25 cellular contexts compared by ENCODE assay signal in genomic region chr7:101402835-101403234, GRCh38. TPM values are rescaled to one million over a fixed set of nuclear protein-coding genes. Genes with fewer than 3 reads are reported as not detected.
"Had no signal": no experiment of that assay in that cellular context is flagged by ENCODE, and none has a peak within 500 bp of the region (broad histone marks: within the 10 kb centered on the region; RNA-seq: fewer than 3 reads in every experiment).

No MANE protein-coding gene starts in this region.

- H3K27ac ChIP-seq: foreskin keratinocyte, lower lobe of right lung, thyroid gland had no signal

- H3K4me3 Mint-ChIP-seq: activated B cell treated with CpG ODN at 0.5 μM for 24 hours; activated CD4-positive, alpha-beta memory T cell treated with anti-CD3 and anti-CD28 coated beads for 36 hours; activated CD8-positive, alpha-beta memory T cell treated with anti-CD3 and anti-CD28 coated beads, Interleukin-2, amount 10 ng/mL, durations not matched to agents 7 days and 5 days; activated naive CD8-positive, alpha-beta T cell treated with anti-CD3 and anti-CD28 coated beads for 36 hours; natural killer cell treated with Interleukin-12 subunit alpha and Interleukin-12 subunit beta and Interleukin-15 and Interleukin-18, amount 100 ng/mL, for 72 hours; T-helper 2 cell treated with Interferon-gamma antibody and Interleukin-4, amounts not matched to agents 5 μg/mL and 100 μg/mL, for 36 hours had no signal

- FAIRE-seq: TTC549 had no signal

- H3K27me3 ChIP-seq: thyroid gland had no signal

- H3K9me3 Mint-ChIP-seq: activated B cell treated with CpG ODN at 0.5 μM for 24 hours; activated CD4-positive, alpha-beta memory T cell treated with anti-CD3 and anti-CD28 coated beads for 36 hours; natural killer cell treated with Interleukin-12 subunit alpha and Interleukin-12 subunit beta and Interleukin-15 and Interleukin-18, amount 100 ng/mL, for 72 hours; T-helper 2 cell treated with Interferon-gamma antibody and Interleukin-4, amounts not matched to agents 5 μg/mL and 100 μg/mL, for 36 hours had no signal

- H3K9me3 ChIP-seq: lower lobe of right lung, thyroid gland had no signal

- H3K4me1 Mint-ChIP-seq: activated B cell treated with CpG ODN at 0.5 μM for 24 hours; activated CD8-positive, alpha-beta memory T cell treated with anti-CD3 and anti-CD28 coated beads, Interleukin-2, amount 10 ng/mL, durations not matched to agents 7 days and 5 days had no signal

- H3K27ac Mint-ChIP-seq: activated B cell treated with CpG ODN at 0.5 μM for 24 hours; activated CD4-positive, alpha-beta memory T cell treated with anti-CD3 and anti-CD28 coated beads for 36 hours; activated CD8-positive, alpha-beta memory T cell treated with anti-CD3 and anti-CD28 coated beads, Interleukin-2, amount 10 ng/mL, durations not matched to agents 7 days and 5 days; activated naive CD8-positive, alpha-beta T cell treated with anti-CD3 and anti-CD28 coated beads for 36 hours; natural killer cell treated with Interleukin-12 subunit alpha and Interleukin-12 subunit beta and Interleukin-15 and Interleukin-18, amount 100 ng/mL, for 72 hours; progenitor cell of endocrine pancreas; T-helper 2 cell treated with Interferon-gamma antibody and Interleukin-4, amounts not matched to agents 5 μg/mL and 100 μg/mL, for 36 hours had no signal

- ATAC-seq: activated CD8-positive, alpha-beta memory T cell treated with anti-CD3 and anti-CD28 coated beads, Interleukin-2, amount 10 ng/mL, durations not matched to agents 7 days and 5 days; left colon; natural killer cell treated with Interleukin-12 subunit alpha and Interleukin-12 subunit beta and Interleukin-15 and Interleukin-18, amount 100 ng/mL, for 72 hours had no signal

- H3K4me3 ChIP-seq: lower lobe of right lung, thyroid gland had no signal

- H3K27me3 Mint-ChIP-seq: progenitor cell of endocrine pancreas had no signal

- DNase-seq: activated B cell treated with CpG ODN at 0.5 μM for 24 hours; activated CD4-positive, alpha-beta memory T cell treated with anti-CD3 and anti-CD28 coated beads for 36 hours; activated CD4-positive, alpha-beta T cell treated with anti-CD3 and anti-CD28 coated beads for 4 hours; activated CD8-positive, alpha-beta memory T cell treated with anti-CD3 and anti-CD28 coated beads, Interleukin-2, amount 10 ng/mL, durations not matched to agents 7 days and 5 days; activated naive CD4-positive, alpha-beta T cell; activated naive CD8-positive, alpha-beta T cell treated with anti-CD3 and anti-CD28 coated beads for 36 hours; hippocampal formation; left colon; lower lobe of right lung; occipital lobe; stimulated activated CD4-positive, alpha-beta T cell treated with anti-CD3 and anti-CD28 coated beads, Interleukin-12 subunit alpha, Interleukin-12 subunit beta, amount 100 ng/mL, for 4 hours; stimulated activated CD4-positive, alpha-beta T cell treated with anti-CD3 and anti-CD28 coated beads, Interleukin-1b, Interleukin-23, amount 100 ng/mL, for 48 hours; stimulated activated CD8-positive, alpha-beta memory T cell treated with anti-CD3 and anti-CD28 coated beads, Interleukin-4, amount 100 ng/mL, for 48 hours; stimulated activated naive CD4-positive, alpha-beta T cell; thyroid gland had no signal

- H3K4me1 ChIP-seq: foreskin keratinocyte, lower lobe of right lung had no signal

- H3K36me3 ChIP-seq: lower lobe of right lung, thyroid gland had no signal

- H3K36me3 Mint-ChIP-seq: activated CD4-positive, alpha-beta memory T cell treated with anti-CD3 and anti-CD28 coated beads for 36 hours; activated CD8-positive, alpha-beta memory T cell treated with anti-CD3 and anti-CD28 coated beads, Interleukin-2, amount 10 ng/mL, durations not matched to agents 7 days and 5 days; activated naive CD8-positive, alpha-beta T cell treated with anti-CD3 and anti-CD28 coated beads for 36 hours; natural killer cell treated with Interleukin-12 subunit alpha and Interleukin-12 subunit beta and Interleukin-15 and Interleukin-18, amount 100 ng/mL, for 72 hours had no signal

RNA-seq across cellular contexts. Expression of gene COL26A1, which starts 40.2 kb away (rescaled TPM):
- total RNA-seq: activated B cell treated with CpG ODN at 0.5 μM for 24 hours; activated CD4-positive, alpha-beta memory T cell treated with anti-CD3 and anti-CD28 coated beads for 36 hours; activated CD8-positive, alpha-beta memory T cell treated with anti-CD3 and anti-CD28 coated beads, Interleukin-2, amount 10 ng/mL, durations not matched to agents 7 days and 5 days; activated naive CD8-positive, alpha-beta T cell treated with anti-CD3 and anti-CD28 coated beads for 36 hours; cardiac septum; dermis microvascular lymphatic vessel endothelial cell; epithelial cell of proximal tubule; fibroblast of lung; foreskin keratinocyte; left colon; natural killer cell treated with Interleukin-12 subunit alpha and Interleukin-12 subunit beta and Interleukin-15 and Interleukin-18, amount 100 ng/mL, for 72 hours; subcutaneous adipose tissue; thyroid gland had no signal
